19 cellular contexts compared by ENCODE assay signal in the genomic region with DNA sequence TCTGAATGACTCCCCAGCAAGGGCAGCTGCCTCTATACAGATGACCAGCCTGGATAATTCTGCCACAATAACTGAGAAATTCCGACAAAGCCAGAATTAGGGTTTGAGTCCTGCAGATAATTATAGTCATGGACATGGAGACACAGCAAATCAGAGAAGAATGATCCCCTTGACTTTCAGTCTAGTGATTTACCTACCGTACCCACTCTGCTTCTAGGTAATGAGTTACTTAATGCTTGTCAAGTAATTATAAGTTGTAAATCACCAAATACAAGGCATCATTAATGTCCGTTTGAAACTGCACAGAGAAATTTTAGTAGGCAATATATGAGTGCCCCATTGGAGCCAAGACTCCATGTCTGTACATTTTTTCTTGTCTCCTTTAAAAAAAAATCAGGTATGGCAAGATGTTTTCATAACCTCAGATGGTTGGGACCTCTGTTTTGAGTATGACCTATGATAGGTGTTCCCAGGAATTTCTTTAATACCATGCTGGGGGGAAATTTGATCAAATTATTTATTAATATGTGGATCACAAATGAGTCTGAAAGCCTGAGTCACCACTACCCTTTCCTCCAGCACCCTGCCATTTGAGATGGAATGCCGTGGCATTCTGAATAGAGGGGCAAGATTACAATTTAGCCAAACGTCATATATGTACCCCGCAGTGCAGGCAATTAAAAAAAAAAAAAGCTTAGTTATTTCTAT.
"Had no signal": no experiment of that assay in that cellular context is flagged by ENCODE, and none has a peak within 500 bp of the region (broad histone marks: within the 10 kb centered on the region; RNA-seq: fewer than 3 reads in every experiment).

No MANE protein-coding gene starts in this region.

- H3K27me3 Mint-ChIP-seq: activated naive CD4-positive, alpha-beta T cell treated with anti-CD3 and anti-CD28 coated beads, Interleukin-2, amount 10 ng/mL, durations not matched to agents 7 days and 5 days; activated naive CD8-positive, alpha-beta T cell treated with anti-CD3 and anti-CD28 coated beads, Interleukin-2, amount 10 ng/mL, durations not matched to agents 7 days and 5 days; effector memory CD8-positive, alpha-beta T cell; naive thymus-derived CD8-positive, alpha-beta T cell had no signal

- H3K27me3 ChIP-seq: ascending aorta, gastroesophageal sphincter, hepatocyte, pancreas, tibial nerve had no signal

- H3K4me3 ChIP-seq: cardiac muscle cell, hepatocyte, prostate gland, smooth muscle cell had no signal

- H3K9me3 ChIP-seq: ascending aorta, gastroesophageal sphincter, pancreas, prostate gland, tibial nerve had no signal

- H3K27ac ChIP-seq: cardiac muscle cell, coronary artery, hepatocyte, prostate gland had no signal

- H3K9me3 Mint-ChIP-seq: activated naive CD4-positive, alpha-beta T cell treated with anti-CD3 and anti-CD28 coated beads, Interleukin-2, amount 10 ng/mL, durations not matched to agents 7 days and 5 days; activated naive CD8-positive, alpha-beta T cell treated with anti-CD3 and anti-CD28 coated beads, Interleukin-2, amount 10 ng/mL, durations not matched to agents 7 days and 5 days; brain; effector memory CD8-positive, alpha-beta T cell; mesothelial cell of epicardium; naive thymus-derived CD8-positive, alpha-beta T cell; neural crest cell; T-helper 2 cell treated with Interferon-gamma antibody and Interleukin-4, amounts not matched to agents 5 μg/mL and 100 μg/mL, for 36 hours had no signal

- H3K36me3 Mint-ChIP-seq: activated naive CD4-positive, alpha-beta T cell treated with anti-CD3 and anti-CD28 coated beads, Interleukin-2, amount 10 ng/mL, durations not matched to agents 7 days and 5 days; activated naive CD8-positive, alpha-beta T cell treated with anti-CD3 and anti-CD28 coated beads, Interleukin-2, amount 10 ng/mL, durations not matched to agents 7 days and 5 days; brain; mesothelial cell of epicardium; naive thymus-derived CD8-positive, alpha-beta T cell had no signal

- H3K4me2 ChIP-seq: hepatocyte had no signal

- H3K27ac Mint-ChIP-seq: mesothelial cell of epicardium had no signal

- H3K36me3 ChIP-seq: ascending aorta, cardiac muscle cell, gastroesophageal sphincter, pancreas, prostate gland, tibial nerve had no signal

- DNase-seq: activated gamma-delta T cell; activated naive CD8-positive, alpha-beta T cell treated with anti-CD3 and anti-CD28 coated beads, Interleukin-2, amount 10 ng/mL, durations not matched to agents 7 days and 5 days; kidney had no signal
